In the genomic region with DNA sequence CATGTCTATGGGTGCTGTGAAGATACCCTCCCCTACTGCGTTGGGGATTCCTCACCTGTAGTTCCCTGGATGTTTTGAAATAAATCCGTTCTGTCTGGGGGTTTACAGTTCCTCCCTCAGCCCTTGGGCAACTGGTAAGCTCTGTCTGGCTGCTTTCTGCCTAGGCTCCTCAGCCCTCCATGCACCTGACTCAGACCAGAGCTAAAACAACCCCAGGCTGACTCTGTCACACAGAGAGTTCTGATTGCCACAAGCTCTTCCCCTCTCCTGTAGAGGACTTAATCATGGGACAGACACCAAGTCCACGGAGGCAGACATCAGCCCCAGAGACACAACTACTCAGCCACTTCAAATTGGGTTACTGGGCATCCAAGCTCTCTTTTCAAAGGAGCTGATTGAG, we compare ENCODE assay signal across 19 cellular contexts. TPM values are rescaled to one million over a fixed set of nuclear protein-coding genes. Genes with fewer than 3 reads are reported as not detected.
"Had no signal": no experiment of that assay in that cellular context is flagged by ENCODE, and none has a peak within 500 bp of the region (broad histone marks: within the 10 kb centered on the region; RNA-seq: fewer than 3 reads in every experiment).

No MANE protein-coding gene starts in this region.

- H3K36me3 ChIP-seq: ascending aorta, brain microvascular endothelial cell, neural progenitor cell, spleen had no signal

- H3K27ac Mint-ChIP-seq: activated CD4-positive, alpha-beta T cell treated with anti-CD3 and anti-CD28 coated beads, Interleukin-2, amount 10 ng/mL, durations not matched to agents 7 days and 5 days; activated naive CD4-positive, alpha-beta T cell treated with anti-CD3 and anti-CD28 coated beads, Interleukin-2, amount 50 U/mL, for 72 hours; naive thymus-derived CD4-positive, alpha-beta T cell; neural progenitor cell; progenitor cell of endocrine pancreas had no signal

- H3K9me3 ChIP-seq: ascending aorta, spleen had no signal

- H3K27ac ChIP-seq: ascending aorta, brain microvascular endothelial cell, neural progenitor cell, spleen, VCaP had no signal

- DNase-seq: activated CD4-positive, alpha-beta T cell treated with anti-CD3 and anti-CD28 coated beads, Interleukin-2, amount 10 ng/mL, durations not matched to agents 7 days and 5 days; activated gamma-delta T cell treated with Interleukin-2 at 50 U/mL for 16 hours; activated T-cell treated with anti-CD3 and anti-CD28 coated beads, Interleukin-2, amount 50 U/mL, for 1 hour; brain microvascular endothelial cell; central memory CD4-positive, alpha-beta T cell; dermis blood vessel endothelial cell; effector CD8-positive, alpha-beta T cell; hypothalamus; naive thymus-derived CD4-positive, alpha-beta T cell; spleen; stimulated activated CD4-positive, alpha-beta T cell treated with anti-CD3 and anti-CD28 coated beads, Interleukin-4, amount 100 ng/mL, for 1 hour; stimulated activated naive CD8-positive, alpha-beta T cell treated with anti-CD3 and anti-CD28 coated beads, Interleukin-15, Interleukin-2, amounts not matched to agents 100 U/mL and 50 U/mL, for 24 hours had no signal

- ATAC-seq: activated CD4-positive, CD25-positive, alpha-beta regulatory T cell treated with anti-CD3 and anti-CD28 coated beads, Interleukin-2, amount 50 U/mL, for 24 hours; activated naive CD4-positive, alpha-beta T cell treated with anti-CD3 and anti-CD28 coated beads, Interleukin-2, amount 50 U/mL, for 72 hours; naive thymus-derived CD4-positive, alpha-beta T cell; stimulated activated naive CD8-positive, alpha-beta T cell treated with anti-CD3 and anti-CD28 coated beads, Interleukin-15, Interleukin-2, amounts not matched to agents 100 U/mL and 50 U/mL, for 24 hours had no signal

- H3K4me3 ChIP-seq: ascending aorta, neural progenitor cell, spleen had no signal

- H3K9me3 Mint-ChIP-seq: activated CD4-positive, alpha-beta T cell treated with anti-CD3 and anti-CD28 coated beads, Interleukin-2, amount 10 ng/mL, durations not matched to agents 7 days and 5 days; activated naive CD4-positive, alpha-beta T cell treated with anti-CD3 and anti-CD28 coated beads, Interleukin-2, amount 50 U/mL, for 72 hours had no signal

- H3K36me3 Mint-ChIP-seq: activated naive CD4-positive, alpha-beta T cell treated with anti-CD3 and anti-CD28 coated beads, Interleukin-2, amount 50 U/mL, for 72 hours; naive thymus-derived CD4-positive, alpha-beta T cell; neural progenitor cell had no signal

- H3K4me1 Mint-ChIP-seq: activated CD4-positive, alpha-beta T cell treated with anti-CD3 and anti-CD28 coated beads, Interleukin-2, amount 10 ng/mL, durations not matched to agents 7 days and 5 days had no signal

- H3K4me1 ChIP-seq: neural progenitor cell had no signal

- H3K27me3 ChIP-seq: ascending aorta, brain microvascular endothelial cell, neural progenitor cell, spleen had no signal

- H3K4me3 Mint-ChIP-seq: activated CD4-positive, alpha-beta T cell treated with anti-CD3 and anti-CD28 coated beads, Interleukin-2, amount 10 ng/mL, durations not matched to agents 7 days and 5 days; naive thymus-derived CD4-positive, alpha-beta T cell; neural progenitor cell had no signal

RNA-seq across cellular contexts. Expression of gene VIT, which starts 6.3 kb away (rescaled TPM):
- total RNA-seq: activated CD4-positive, alpha-beta T cell treated with anti-CD3 and anti-CD28 coated beads, Interleukin-2, amount 10 ng/mL, durations not matched to agents 7 days and 5 days; activated naive CD4-positive, alpha-beta T cell treated with anti-CD3 and anti-CD28 coated beads, Interleukin-2, amount 50 U/mL, for 72 hours; dermis blood vessel endothelial cell; naive thymus-derived CD4-positive, alpha-beta T cell; progenitor cell of endocrine pancreas; T-helper 2 cell treated with Interferon-gamma antibody and Interleukin-4, amounts not matched to agents 100 ng/mL and 5 ng/mL, for 36 hours had no signal
- polyA plus RNA-seq: naive thymus-derived CD4-positive, alpha-beta T cell had no signal
